Comparison of ENCODE assay signal across 9 cellular contexts in genomic region chr7:155533827-155534690, GRCh38. TPM values are rescaled to one million over a fixed set of nuclear protein-coding genes. Genes with fewer than 3 reads are reported as not detected.
A peak's percentile ranks its signal among the peaks of the same experiment; 100 is the strongest.
DNase-seq lines count a peak whose midpoint lies in the region; ATAC-seq and TF ChIP-seq lines count a peak whose summit lies in the region.
"Had no signal": no experiment of that assay in that cellular context is flagged by ENCODE, and none has a peak within 500 bp of the region (broad histone marks: within the 10 kb centered on the region; RNA-seq: fewer than 3 reads in every experiment).

No MANE protein-coding gene starts in this region.

- no peak overlapping the region for H3K9ac ChIP-seq in duodenal mucosa (ENCODE audit: low read depth in 1 of 2, low read length in 2 of 2)

- H3K4me1 Mint-ChIP-seq in nephron, result peaks cover 20% of the 10 kb centered on the region

- peak; percentile 44 for TF ChIP-seq CTCF in RWPE2 (IDR thresholded peaks at IDR 0.05; ENCODE audit: poor library complexity, severe bottlenecking)
- peak; percentile 59 to 68 (median 65) for TF ChIP-seq CTCF in nephron (IDR thresholded peaks at IDR 0.05; ENCODE audit: unreplicated experiment in 3 of 3)

- H3K36me3 ChIP-seq in RWPE2 (ENCODE audit: low read depth) (no peaks in the 10 kb centered on the region), duodenal mucosa (ENCODE audit: control insufficient read depth in 1 of 2, insufficient read depth in 2 of 2, low read length in 2 of 2) (no peaks in the 10 kb centered on the region)

- H3K9me3 ChIP-seq in RWPE2 (ENCODE audit: severe bottlenecking) (no peaks in the 10 kb centered on the region), duodenal mucosa (ENCODE audit: control insufficient read depth in 1 of 2, low read length in 2 of 2) (no peaks in the 10 kb centered on the region)

- H3K4me1 ChIP-seq in RWPE2 (ENCODE audit: insufficient read depth, poor library complexity, severe bottlenecking) (no peaks in the 10 kb centered on the region), duodenal mucosa (ENCODE audit: control insufficient read depth in 1 of 2, insufficient read depth in 2 of 2, low read length in 2 of 2) (peaks cover 5 to 13% of the 10 kb centered on the region in 2 donors)

- peak overlapping the region; percentile 76 to 81 (median 79) for H3K4me3 Mint-ChIP-seq in nephron

- ATAC-seq in HG02885 (IDR thresholded peaks at IDR 0.05; ENCODE audit: poor library complexity, unreplicated experiment), result peak; percentile 53
- peak; percentile 48; the same call in 2 of the 3 replicates for ATAC-seq in RWPE2 (ENCODE audit: low read depth)
- no peak for ATAC-seq in HG03439 (IDR thresholded peaks at IDR 0.05; ENCODE audit: unreplicated experiment)
- ATAC-seq in HG03025 (IDR thresholded peaks at IDR 0.05; ENCODE audit: low FRiP score, unreplicated experiment), result no peak

- H3K36me3 Mint-ChIP-seq in nephron (ENCODE audit: low read depth), result no peaks in the 10 kb centered on the region

- peaks cover 3% of the 10 kb centered on the region for H3K9me3 Mint-ChIP-seq in nephron

- H3K27ac Mint-ChIP-seq in nephron, result no peak overlapping the region

- peaks cover 63% of the 10 kb centered on the region for H3K27me3 ChIP-seq in RWPE2 (ENCODE audit: insufficient read depth, poor library complexity, severe bottlenecking)
- H3K27me3 ChIP-seq in duodenal mucosa (ENCODE audit: control insufficient read depth in 1 of 2, insufficient read depth in 2 of 2, low read length in 2 of 2), result peaks cover 59 to 68% of the 10 kb centered on the region in 2 donors

- DNase-seq in Daoy (ENCODE audit: low read depth) (peak; percentile 78), RWPE2 (ENCODE audit: low spot score) (no peak), NCI-H510A (lab: John Stamatoyannopoulos, UW) (no peak)

- H3K27me3 Mint-ChIP-seq in nephron (ENCODE audit: low read depth), result peaks cover 94% of the 10 kb centered on the region

- H3K4me3 ChIP-seq in RWPE2 (ENCODE audit: severe bottlenecking) (no peak overlapping the region), duodenal mucosa (ENCODE audit: low read depth in 1 of 2, low read length in 2 of 2) (peak overlapping the region; percentile 13 to 48)

- no peak overlapping the region for H3K27ac ChIP-seq in RWPE2 (ENCODE audit: poor library complexity, severe bottlenecking)
- H3K27ac ChIP-seq in duodenal mucosa (ENCODE audit: low read depth, low read length), result no peak overlapping the region

RNA-seq across cellular contexts. Expression of gene CNPY1, which starts 12.3 kb away (rescaled TPM):
- total RNA-seq in Daoy (2014; rRNA removed; shearing (Covaris generic)), result 1.7 and 2.7 TPM in 2 replicates
- total RNA-seq: T-helper 1 cell treated with Interleukin-12 subunit alpha and Interleukin-12 subunit beta and Interleukin-4 antibody, amounts not matched to agents 30 ng/mL and 1 ng/mL, for 36 hours had no signal

Comparison
In these comparisons a context has a peak if more than half of its experiments do, and no peak if none do; other contexts are left out.
1. ATAC-seq: peak in HG02885 (single experiment) and RWPE2 (single experiment); none in HG03439 (single experiment) and HG03025 (single experiment).